In the genomic region with DNA sequence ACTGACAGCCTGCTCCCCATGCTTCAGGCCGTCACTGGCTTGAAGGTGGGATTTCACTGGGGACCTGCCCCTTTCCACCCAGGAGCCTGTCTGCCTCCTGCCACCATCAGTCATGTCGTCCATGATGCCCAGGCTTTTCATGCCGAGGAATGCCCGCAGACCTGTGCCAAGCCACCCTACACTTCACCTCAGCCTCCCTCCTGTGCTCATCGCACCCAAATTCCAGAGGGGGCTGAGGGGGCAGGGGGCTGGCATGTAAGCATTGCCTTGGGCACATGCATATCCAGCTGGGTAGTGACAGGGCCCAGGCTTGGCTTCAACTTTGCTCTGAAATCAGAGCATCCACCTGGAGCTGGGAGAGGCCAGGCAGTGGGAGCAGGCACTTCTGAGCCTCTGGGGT, we compare ENCODE assay signal across 9 cellular contexts. TPM values are rescaled to one million over a fixed set of nuclear protein-coding genes. Genes with fewer than 3 reads are reported as not detected.
"Had no signal": no experiment of that assay in that cellular context is flagged by ENCODE, and none has a peak within 500 bp of the region (broad histone marks: within the 10 kb centered on the region; RNA-seq: fewer than 3 reads in every experiment).

No MANE protein-coding gene starts in this region.

- H3K4me3 Mint-ChIP-seq: GM23338, H9, HFFc6 had no signal

- H3K27ac Mint-ChIP-seq: GM23338, H9, HFFc6 had no signal

- H3K27ac ChIP-seq: GM23248 had no signal

- H3K36me3 ChIP-seq: HAP-1 had no signal

- H3K9me3 ChIP-seq: HAP-1 had no signal

- H3K9me3 Mint-ChIP-seq: GM23338, H9 had no signal

- ATAC-seq: GM23338, HCT116 had no signal

- H2AFZ ChIP-seq: GM23248, GM23338 had no signal

- H3K4me2 ChIP-seq: GM23338 had no signal

- H3K4me3 ChIP-seq: GM23248, GM23338, HAP-1 had no signal

- H3K9ac ChIP-seq: GM23248 had no signal

- H3K4me1 Mint-ChIP-seq: GM23338 had no signal

- DNase-seq: GM23248, GOT3, H7, H9, HCEC 1CT, HFFc6 had no signal

RNA-seq across cellular contexts. Expression of gene RPRM, which starts 20.9 kb away (rescaled TPM):
- total RNA-seq: GM23248, HFFc6 had no signal
- polyA plus RNA-seq: GM23248 had no signal
